ENCODE assay signal across 1 cellular context in genomic region chr3:51982352-51982837, GRCh38.
TF ChIP-seq lines count a peak whose summit lies in the region.

No MANE protein-coding gene starts in this region.

TF ChIP-seq in HepG2, 621 proteins besides CTCF, POLR2A, EP300 and RAD21 (continued from another document and continues in another):
- TF ChIP-seq BCL3 (CRISPR knock-in tag; IDR thresholded peaks at IDR 0.05) = no peak
- TF ChIP-seq PHF8 (CRISPR knock-in tag; IDR thresholded peaks at IDR 0.05) = peak; percentile 4; the same call in 1 of the 2 replicates
- peak in 1 of 2 experiments; percentile 20; a peak in 1 of 4 replicates for TF ChIP-seq KLF16 (CRISPR knock-in tag; IDR thresholded peaks at IDR 0.05)
- peak; percentile 68 for TF ChIP-seq ARID5B (CRISPR knock-in tag; IDR thresholded peaks at IDR 0.05)
- peak; percentile 76; the same call in 1 of the 2 replicates for TF ChIP-seq ZNF160 (CRISPR knock-in tag; IDR thresholded peaks at IDR 0.05)
- 0 out of 2 replicates have a peak, but pooled peaks have one; percentile 24 for TF ChIP-seq ZNF232 (CRISPR knock-in tag; IDR thresholded peaks at IDR 0.05; ENCODE audit: borderline replicate concordance)
- TF ChIP-seq ELF3 (CRISPR knock-in tag; IDR thresholded peaks at IDR 0.05) = peak; percentile 52; the same call in 1 of the 2 replicates
- peak; percentile 77; the same call in 1 of the 2 replicates for TF ChIP-seq FOXP4 (CRISPR knock-in tag; IDR thresholded peaks at IDR 0.05)
- TF ChIP-seq NFE2L2 (IDR thresholded peaks at IDR 0.05; ENCODE audit: low read length) = no peak
- TF ChIP-seq JDP2 (CRISPR knock-in tag; IDR thresholded peaks at IDR 0.05; ENCODE audit: borderline replicate concordance) = no peak
- TF ChIP-seq NONO (IDR thresholded peaks at IDR 0.05) = no peak
- TF ChIP-seq NONO (CRISPR knock-in tag; conservative IDR thresholded peaks at IDR 0.05) = peak; percentile 87; the same call in 1 of the 2 replicates
- TF ChIP-seq NFIB (CRISPR knock-in tag; IDR thresholded peaks at IDR 0.05; ENCODE audit: borderline replicate concordance) = no peak
- TF ChIP-seq ZNF614 (CRISPR knock-in tag; IDR thresholded peaks at IDR 0.05; ENCODE audit: borderline replicate concordance) = peak; percentile 64; the same call in 1 of the 2 replicates
- TF ChIP-seq ZNF281 (CRISPR knock-in tag; IDR thresholded peaks at IDR 0.05; ENCODE audit: borderline replicate concordance) = peak; percentile 72; the same call in 1 of the 2 replicates
- peak; percentile 81; the same call in 1 of the 2 replicates for TF ChIP-seq ATF3 (CRISPR knock-in tag; IDR thresholded peaks at IDR 0.05)
- no peak for TF ChIP-seq ZNF607 (CRISPR knock-in tag; IDR thresholded peaks at IDR 0.05; ENCODE audit: borderline replicate concordance)
- no peak for TF ChIP-seq FOXJ3 (CRISPR knock-in tag; IDR thresholded peaks at IDR 0.05; ENCODE audit: borderline replicate concordance)
- TF ChIP-seq, protein P1, sequence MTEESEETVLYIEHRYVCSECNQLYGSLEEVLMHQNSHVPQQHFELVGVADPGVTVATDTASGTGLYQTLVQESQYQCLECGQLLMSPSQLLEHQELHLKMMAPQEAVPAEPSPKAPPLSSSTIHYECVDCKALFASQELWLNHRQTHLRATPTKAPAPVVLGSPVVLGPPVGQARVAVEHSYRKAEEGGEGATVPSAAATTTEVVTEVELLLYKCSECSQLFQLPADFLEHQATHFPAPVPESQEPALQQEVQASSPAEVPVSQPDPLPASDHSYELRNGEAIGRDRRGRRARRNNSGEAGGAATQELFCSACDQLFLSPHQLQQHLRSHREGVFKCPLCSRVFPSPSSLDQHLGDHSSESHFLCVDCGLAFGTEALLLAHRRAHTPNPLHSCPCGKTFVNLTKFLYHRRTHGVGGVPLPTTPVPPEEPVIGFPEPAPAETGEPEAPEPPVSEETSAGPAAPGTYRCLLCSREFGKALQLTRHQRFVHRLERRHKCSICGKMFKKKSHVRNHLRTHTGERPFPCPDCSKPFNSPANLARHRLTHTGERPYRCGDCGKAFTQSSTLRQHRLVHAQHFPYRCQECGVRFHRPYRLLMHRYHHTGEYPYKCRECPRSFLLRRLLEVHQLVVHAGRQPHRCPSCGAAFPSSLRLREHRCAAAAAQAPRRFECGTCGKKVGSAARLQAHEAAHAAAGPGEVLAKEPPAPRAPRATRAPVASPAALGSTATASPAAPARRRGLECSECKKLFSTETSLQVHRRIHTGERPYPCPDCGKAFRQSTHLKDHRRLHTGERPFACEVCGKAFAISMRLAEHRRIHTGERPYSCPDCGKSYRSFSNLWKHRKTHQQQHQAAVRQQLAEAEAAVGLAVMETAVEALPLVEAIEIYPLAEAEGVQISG (CRISPR knock-in tag; IDR thresholded peaks at IDR 0.05) = peak; percentile 66
- TF ChIP-seq ZNF556 (CRISPR knock-in tag; IDR thresholded peaks at IDR 0.05; ENCODE audit: borderline replicate concordance) = 0 out of 2 replicates have a peak, but pooled peaks have one; percentile 83
- TF ChIP-seq, protein P2, sequence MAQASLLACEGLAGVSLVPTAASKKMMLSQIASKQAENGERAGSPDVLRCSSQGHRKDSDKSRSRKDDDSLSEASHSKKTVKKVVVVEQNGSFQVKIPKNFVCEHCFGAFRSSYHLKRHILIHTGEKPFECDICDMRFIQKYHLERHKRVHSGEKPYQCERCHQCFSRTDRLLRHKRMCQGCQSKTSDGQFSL (CRISPR knock-in tag; IDR thresholded peaks at IDR 0.05) = peak; percentile 79; the same call in 1 of the 2 replicates
- peak; percentile 85; the same call in 1 of the 2 replicates for TF ChIP-seq ZNF792 (CRISPR knock-in tag; IDR thresholded peaks at IDR 0.05)
- TF ChIP-seq ZNF670 (CRISPR knock-in tag; IDR thresholded peaks at IDR 0.05; ENCODE audit: borderline replicate concordance) = peak; percentile 59; the same call in 1 of the 2 replicates
- TF ChIP-seq, protein P3, sequence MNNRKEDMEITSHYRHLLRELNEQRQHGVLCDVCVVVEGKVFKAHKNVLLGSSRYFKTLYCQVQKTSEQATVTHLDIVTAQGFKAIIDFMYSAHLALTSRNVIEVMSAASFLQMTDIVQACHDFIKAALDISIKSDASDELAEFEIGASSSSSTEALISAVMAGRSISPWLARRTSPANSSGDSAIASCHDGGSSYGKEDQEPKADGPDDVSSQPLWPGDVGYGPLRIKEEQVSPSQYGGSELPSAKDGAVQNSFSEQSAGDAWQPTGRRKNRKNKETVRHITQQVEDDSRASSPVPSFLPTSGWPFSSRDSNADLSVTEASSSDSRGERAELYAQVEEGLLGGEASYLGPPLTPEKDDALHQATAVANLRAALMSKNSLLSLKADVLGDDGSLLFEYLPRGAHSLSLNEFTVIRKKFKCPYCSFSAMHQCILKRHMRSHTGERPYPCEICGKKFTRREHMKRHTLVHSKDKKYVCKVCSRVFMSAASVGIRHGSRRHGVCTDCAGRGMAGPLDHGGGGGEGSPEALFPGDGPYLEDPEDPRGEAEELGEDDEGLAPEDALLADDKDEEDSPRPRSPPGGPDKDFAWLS (CRISPR knock-in tag; IDR thresholded peaks at IDR 0.05; ENCODE audit: borderline replicate concordance) = peak; percentile 72; the same call in 1 of the 2 replicates
- TF ChIP-seq DMAP1 (CRISPR knock-in tag; IDR thresholded peaks at IDR 0.05) = peak; percentile 84
- TF ChIP-seq POGZ (CRISPR knock-in tag; IDR thresholded peaks at IDR 0.05) = peak; percentile 65
- no peak for TF ChIP-seq TCF7L2 (IDR thresholded peaks at IDR 0.05; ENCODE audit: low read depth, low read length)
- TF ChIP-seq HNRNPL (IDR thresholded peaks at IDR 0.05; ENCODE audit: low read depth, low read length) = peak; percentile 96
- no peak for TF ChIP-seq SRSF4 (IDR thresholded peaks at IDR 0.05; ENCODE audit: low read depth, low read length, poor library complexity, severe bottlenecking)
- no peak for TF ChIP-seq FOXP1 (IDR thresholded peaks at IDR 0.05)
- 0 out of 2 replicates have a peak, but pooled peaks have one; percentile 38 for TF ChIP-seq FOXP1 (CRISPR knock-in tag; IDR thresholded peaks at IDR 0.05)
- no peak for TF ChIP-seq NR1H2 (CRISPR knock-in tag; IDR thresholded peaks at IDR 0.05; ENCODE audit: borderline replicate concordance, low read depth)
- TF ChIP-seq, protein P4, sequence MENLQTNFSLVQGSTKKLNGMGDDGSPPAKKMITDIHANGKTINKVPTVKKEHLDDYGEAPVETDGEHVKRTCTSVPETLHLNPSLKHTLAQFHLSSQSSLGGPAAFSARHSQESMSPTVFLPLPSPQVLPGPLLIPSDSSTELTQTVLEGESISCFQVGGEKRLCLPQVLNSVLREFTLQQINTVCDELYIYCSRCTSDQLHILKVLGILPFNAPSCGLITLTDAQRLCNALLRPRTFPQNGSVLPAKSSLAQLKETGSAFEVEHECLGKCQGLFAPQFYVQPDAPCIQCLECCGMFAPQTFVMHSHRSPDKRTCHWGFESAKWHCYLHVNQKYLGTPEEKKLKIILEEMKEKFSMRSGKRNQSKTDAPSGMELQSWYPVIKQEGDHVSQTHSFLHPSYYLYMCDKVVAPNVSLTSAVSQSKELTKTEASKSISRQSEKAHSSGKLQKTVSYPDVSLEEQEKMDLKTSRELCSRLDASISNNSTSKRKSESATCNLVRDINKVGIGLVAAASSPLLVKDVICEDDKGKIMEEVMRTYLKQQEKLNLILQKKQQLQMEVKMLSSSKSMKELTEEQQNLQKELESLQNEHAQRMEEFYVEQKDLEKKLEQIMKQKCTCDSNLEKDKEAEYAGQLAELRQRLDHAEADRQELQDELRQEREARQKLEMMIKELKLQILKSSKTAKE (CRISPR knock-in tag; IDR thresholded peaks at IDR 0.05; ENCODE audit: borderline replicate concordance) = peak; percentile 48; the same call in 1 of the 2 replicates
- peak; percentile 61; the same call in 1 of the 2 replicates for TF ChIP-seq ZNF431 (CRISPR knock-in tag; IDR thresholded peaks at IDR 0.05; ENCODE audit: borderline replicate concordance, low read depth)
- TF ChIP-seq, protein P5, sequence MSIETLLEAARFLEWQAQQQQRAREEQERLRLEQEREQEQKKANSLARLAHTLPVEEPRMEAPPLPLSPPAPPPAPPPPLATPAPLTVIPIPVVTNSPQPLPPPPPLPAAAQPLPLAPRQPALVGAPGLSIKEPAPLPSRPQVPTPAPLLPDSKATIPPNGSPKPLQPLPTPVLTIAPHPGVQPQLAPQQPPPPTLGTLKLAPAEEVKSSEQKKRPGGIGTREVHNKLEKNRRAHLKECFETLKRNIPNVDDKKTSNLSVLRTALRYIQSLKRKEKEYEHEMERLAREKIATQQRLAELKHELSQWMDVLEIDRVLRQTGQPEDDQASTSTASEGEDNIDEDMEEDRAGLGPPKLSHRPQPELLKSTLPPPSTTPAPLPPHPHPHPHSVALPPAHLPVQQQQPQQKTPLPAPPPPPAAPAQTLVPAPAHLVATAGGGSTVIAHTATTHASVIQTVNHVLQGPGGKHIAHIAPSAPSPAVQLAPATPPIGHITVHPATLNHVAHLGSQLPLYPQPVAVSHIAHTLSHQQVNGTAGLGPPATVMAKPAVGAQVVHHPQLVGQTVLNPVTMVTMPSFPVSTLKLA (IDR thresholded peaks at IDR 0.05) = peak; percentile 40; the same call in 1 of the 2 replicates
- no peak for TF ChIP-seq MTA3 (CRISPR knock-in tag; IDR thresholded peaks at IDR 0.05)
- TF ChIP-seq ZNF317 (CRISPR knock-in tag; IDR thresholded peaks at IDR 0.05) = peak; percentile 59
- peak; percentile 55; the same call in 1 of the 2 replicates for TF ChIP-seq TARDBP (CRISPR knock-in tag; IDR thresholded peaks at IDR 0.05)
- no peak for TF ChIP-seq FOXA1 (IDR thresholded peaks at IDR 0.05)
- peak; percentile 38; the same call in 1 of the 2 replicates for TF ChIP-seq FOXA1 (CRISPR knock-in tag; IDR thresholded peaks at IDR 0.05)
